14 cellular contexts compared by ENCODE assay signal in genomic region chr2:99406137-99406536, GRCh38.
DNase-seq lines count a peak whose midpoint lies in the region; ATAC-seq and TF ChIP-seq lines count a peak whose summit lies in the region.
"Had no signal": no experiment of that assay in that cellular context is flagged by ENCODE, and none has a peak within 500 bp of the region (broad histone marks: within the 10 kb centered on the region; RNA-seq: fewer than 3 reads in every experiment).

No MANE protein-coding gene starts in this region.

- in situ Hi-C loops in gastrocnemius medialis (cut with MboI; ENCODE audit: low sequenced_read_pairs in 4 of 4) = no loop called here

- no peaks in the 10 kb centered on the region for H3K27me3 ChIP-seq in cardiac muscle cell
- no peaks in the 10 kb centered on the region for H3K27me3 ChIP-seq in CD8-positive, alpha-beta T cell (ENCODE audit: insufficient read depth, low read length)
- H3K27me3 ChIP-seq in gastrocnemius medialis = no peaks in the 10 kb centered on the region
- H3K27me3 ChIP-seq: BE2C had no signal

- no peaks in the 10 kb centered on the region for H3K9me3 ChIP-seq in cardiac muscle cell (ENCODE audit: low read depth)
- no peaks in the 10 kb centered on the region for H3K9me3 ChIP-seq in CD8-positive, alpha-beta T cell (ENCODE audit: low read length)
- no peaks in the 10 kb centered on the region for H3K9me3 ChIP-seq in gastrocnemius medialis
- H3K9me3 ChIP-seq: A549, BE2C, Caco-2, HAP-1 had no signal

- H3K36me3 ChIP-seq in cardiac muscle cell (peaks cover 60% of the 10 kb centered on the region), gastrocnemius medialis (peaks cover 3 to 76% of the 10 kb centered on the region in 2 donors)
- H3K36me3 ChIP-seq in CD8-positive, alpha-beta T cell (ENCODE audit: insufficient read depth, low read length) = peaks cover 34% of the 10 kb centered on the region

- intact Hi-C loops in left ventricle myocardium superior (cut with micrococcal nuclease) (no loop called here), gastrocnemius medialis (cut with DNase I; ENCODE audit: low total_unique reads) (loop anchor here (5.0 kb wide), 1 partner anchor 86 kb away; the partner anchor contains the start of gene REV1)
- intact Hi-C loops in CD8-positive, alpha-beta T cell (cut with DNase I, micrococcal nuclease) = no loop called here

- no peaks in the 10 kb centered on the region for H3K9me3 Mint-ChIP-seq in CD8-positive, alpha-beta T cell
- H3K9me3 Mint-ChIP-seq: CD8-positive, alpha-beta memory T cell had no signal

- TF ChIP-seq POLR2A in gastrocnemius medialis (IDR thresholded peaks at IDR 0.05) = no peak

- no peak for TF ChIP-seq CTCF in cardiac muscle cell (IDR thresholded peaks at IDR 0.05; ENCODE audit: low read depth, low read length)
- TF ChIP-seq CTCF in CD8-positive, alpha-beta T cell (IDR thresholded peaks at IDR 0.05) = no peak
- no peak for TF ChIP-seq CTCF in VCaP (conservative IDR thresholded peaks at IDR 0.05)
- TF ChIP-seq CTCF in gastrocnemius medialis (IDR thresholded peaks at IDR 0.05 in 4 of 5, conservative IDR thresholded peaks at IDR 0.05 in 1 of 5) = no peak

- H3K27ac ChIP-seq in cardiac muscle cell (peak overlapping the region; percentile 83), VCaP (peak overlapping the region; percentile 74), gastrocnemius medialis (peak overlapping the region in 3 of 4 donors; percentile 79 to 81 (median 80))
- H3K27ac ChIP-seq in CD8-positive, alpha-beta T cell (ENCODE audit: low read depth, low read length) = no peak overlapping the region
- H3K27ac ChIP-seq: A549, C4-2B had no signal

- H3K4me1 ChIP-seq in cardiac muscle cell (ENCODE audit: low read depth) = peaks cover 31% of the 10 kb centered on the region
- H3K4me1 ChIP-seq in CD8-positive, alpha-beta T cell (ENCODE audit: insufficient read depth, low read length) = no peaks in the 10 kb centered on the region
- H3K4me1 ChIP-seq in gastrocnemius medialis = peaks cover 23 to 24% of the 10 kb centered on the region in 2 donors
- H3K4me1 ChIP-seq: BE2C, HAP-1 had no signal

- H3K4me3 Mint-ChIP-seq in CD8-positive, alpha-beta T cell = no peak overlapping the region
- H3K4me3 Mint-ChIP-seq: CD8-positive, alpha-beta memory T cell had no signal

- no peak overlapping the region for H3K4me3 ChIP-seq in cardiac muscle cell
- H3K4me3 ChIP-seq in CD8-positive, alpha-beta T cell (ENCODE audit: low read depth, low read length) = no peak overlapping the region
- H3K4me3 ChIP-seq in gastrocnemius medialis = no peak overlapping the region
- H3K4me3 ChIP-seq: A549, HAP-1 had no signal

- no peaks in the 10 kb centered on the region for H3K27me3 Mint-ChIP-seq in CD8-positive, alpha-beta T cell (ENCODE audit: low read depth)
- H3K27me3 Mint-ChIP-seq: CD8-positive, alpha-beta memory T cell had no signal

- no peak for ATAC-seq in left ventricle myocardium superior
- ATAC-seq in CD8-positive, alpha-beta T cell = no peak
- ATAC-seq in gastrocnemius medialis = no peak
- ATAC-seq: A549 had no signal

- CTCF ChIA-PET in CD8-positive, alpha-beta T cell (lab: Charles Lee) = no interaction called here

- H3K27ac Mint-ChIP-seq in CD8-positive, alpha-beta T cell = peak overlapping the region; percentile 60

- peaks cover 12% of the 10 kb centered on the region for H3K4me1 Mint-ChIP-seq in CD8-positive, alpha-beta T cell (ENCODE audit: low read depth)

- DNase-seq in cardiac muscle cell (ENCODE audit: low read depth in 1 of 2, low spot score in 1 of 2) (no peak), left ventricle myocardium superior (no peak), gastrocnemius medialis (no peak), midbrain (lab: John Stamatoyannopoulos, UW) (no peak)
- DNase-seq in CD8-positive, alpha-beta T cell = no peak
- DNase-seq: BE2C; Caco-2; CD8-positive, alpha-beta memory T cell; DND-41; GDM1 had no signal

- peaks cover 73% of the 10 kb centered on the region for H3K36me3 Mint-ChIP-seq in CD8-positive, alpha-beta T cell

- POLR2A ChIA-PET in CD8-positive, alpha-beta T cell (lab: Charles Lee) = no interaction called here
